ENCODE assay signal across 1 cellular context in the genomic region with DNA sequence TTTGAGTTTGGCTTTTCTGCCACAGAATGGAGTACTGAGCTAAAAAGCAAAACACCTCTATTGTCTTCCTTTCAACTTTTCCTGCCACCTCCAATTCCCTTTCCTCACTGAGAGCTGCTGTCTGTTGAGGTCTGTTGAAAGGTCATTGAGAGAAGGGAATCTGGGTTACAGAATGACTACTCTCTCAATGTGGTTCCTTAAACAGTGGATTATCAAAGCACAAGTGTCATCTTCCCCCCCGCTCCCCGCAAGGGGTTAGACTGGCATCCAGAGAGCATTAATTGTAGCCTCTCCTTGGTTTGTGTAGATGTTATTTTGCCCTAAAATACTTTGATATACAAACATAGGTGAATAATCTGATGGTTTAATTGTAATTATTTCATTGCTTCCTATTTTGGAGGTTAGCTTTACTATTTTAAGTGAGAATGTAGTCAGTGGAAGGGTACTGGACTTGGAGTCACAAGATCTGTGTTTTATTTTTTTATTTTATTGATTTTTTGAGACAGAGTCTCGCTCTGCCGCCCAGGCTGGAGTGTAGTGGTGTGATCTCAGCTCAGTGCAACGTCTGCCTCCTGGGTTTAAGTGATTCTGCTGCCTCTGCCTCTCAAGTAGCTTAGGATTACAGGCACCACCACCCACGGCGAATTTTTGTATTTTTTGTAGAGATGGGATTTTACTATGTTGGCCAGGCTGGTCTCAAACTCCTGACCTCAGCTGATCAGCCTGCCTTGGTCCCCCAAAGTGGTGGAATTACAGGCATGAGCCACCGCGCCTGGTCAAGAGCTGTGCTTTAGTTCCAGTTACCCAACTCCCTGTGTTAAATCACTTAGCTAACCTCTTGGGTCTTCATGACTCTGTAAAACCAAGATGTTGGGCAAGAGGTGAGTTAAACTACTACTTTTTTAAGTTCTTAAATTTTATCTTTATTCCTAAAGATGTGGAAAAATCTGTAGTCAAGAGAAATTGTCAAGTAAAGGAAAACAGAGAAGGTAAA.
TF ChIP-seq lines count a peak whose summit lies in the region.

No MANE protein-coding gene starts in this region.

TF ChIP-seq in HEK293, 187 proteins besides CTCF, POLR2A, EP300 and RAD21 (continued from another document and continues in another):
- TF ChIP-seq ZNF776 (tag by site-specific recombination; IDR thresholded peaks at IDR 0.05; ENCODE audit: borderline replicate concordance) (no peak), SP3 (tag by site-specific recombination; IDR thresholded peaks at IDR 0.05) (no peak), ZNF157 (tag by site-specific recombination; IDR thresholded peaks at IDR 0.05) (no peak), GLI2 (tag by site-specific recombination; IDR thresholded peaks at IDR 0.05; ENCODE audit: borderline replicate concordance, low read depth) (no peak), ZNF416 (tag by site-specific recombination; IDR thresholded peaks at IDR 0.05) (no peak), ZNF146 (tag by site-specific recombination; IDR thresholded peaks at IDR 0.05) (no peak), ZNF791 (tag by site-specific recombination; IDR thresholded peaks at IDR 0.05) (no peak), ZSCAN30 (tag by site-specific recombination; IDR thresholded peaks at IDR 0.05) (no peak), ZSCAN16 (tag by site-specific recombination; IDR thresholded peaks at IDR 0.05) (no peak), ZNF785 (tag by site-specific recombination; IDR thresholded peaks at IDR 0.05) (no peak), PRDM1 (tag by site-specific recombination; IDR thresholded peaks at IDR 0.05) (peak; percentile 71), TSHZ1 (tag by site-specific recombination; IDR thresholded peaks at IDR 0.05; ENCODE audit: borderline replicate concordance) (no peak), ZNF48 (tag by site-specific recombination; IDR thresholded peaks at IDR 0.05) (no peak), ZBTB17 (tag by site-specific recombination; IDR thresholded peaks at IDR 0.05) (peak; percentile 45), ZNF600 (tag by site-specific recombination; IDR thresholded peaks at IDR 0.05) (peak; percentile 84), ZNF19 (tag by site-specific recombination; IDR thresholded peaks at IDR 0.05; ENCODE audit: low read depth) (no peak), ZNF350 (tag by site-specific recombination; IDR thresholded peaks at IDR 0.05) (no peak), ZNF670 (tag by site-specific recombination; IDR thresholded peaks at IDR 0.05; ENCODE audit: low read depth) (no peak), ZNF398 (tag by site-specific recombination; IDR thresholded peaks at IDR 0.05) (no peak; the same call in 1 of the 2 replicates), ZBTB21 (tag by site-specific recombination; IDR thresholded peaks at IDR 0.05) (no peak), ZNF548 (tag by site-specific recombination; IDR thresholded peaks at IDR 0.05) (no peak), ZNF585B (tag by site-specific recombination; IDR thresholded peaks at IDR 0.05) (no peak), ZNF302 (tag by site-specific recombination; IDR thresholded peaks at IDR 0.05; ENCODE audit: low read depth) (no peak), ATF2 (tag by site-specific recombination; IDR thresholded peaks at IDR 0.05; ENCODE audit: low read depth) (no peak), GLIS1 (tag by site-specific recombination; IDR thresholded peaks at IDR 0.05) (peak; percentile 56), ZNF555 (tag by site-specific recombination; conservative IDR thresholded peaks at IDR 0.05) (no peak), ZSCAN23 (tag by site-specific recombination; IDR thresholded peaks at IDR 0.05) (no peak), ZIC2 (tag by site-specific recombination; IDR thresholded peaks at IDR 0.05) (no peak), ZNF654 (tag by site-specific recombination; IDR thresholded peaks at IDR 0.05; ENCODE audit: low read depth) (no peak), ZNF629 (tag by site-specific recombination; IDR thresholded peaks at IDR 0.05) (no peak), ZBTB44 (tag by site-specific recombination; IDR thresholded peaks at IDR 0.05) (no peak), RBAK (tag by site-specific recombination; IDR thresholded peaks at IDR 0.05) (no peak)
- TF ChIP-seq, protein P1, sequence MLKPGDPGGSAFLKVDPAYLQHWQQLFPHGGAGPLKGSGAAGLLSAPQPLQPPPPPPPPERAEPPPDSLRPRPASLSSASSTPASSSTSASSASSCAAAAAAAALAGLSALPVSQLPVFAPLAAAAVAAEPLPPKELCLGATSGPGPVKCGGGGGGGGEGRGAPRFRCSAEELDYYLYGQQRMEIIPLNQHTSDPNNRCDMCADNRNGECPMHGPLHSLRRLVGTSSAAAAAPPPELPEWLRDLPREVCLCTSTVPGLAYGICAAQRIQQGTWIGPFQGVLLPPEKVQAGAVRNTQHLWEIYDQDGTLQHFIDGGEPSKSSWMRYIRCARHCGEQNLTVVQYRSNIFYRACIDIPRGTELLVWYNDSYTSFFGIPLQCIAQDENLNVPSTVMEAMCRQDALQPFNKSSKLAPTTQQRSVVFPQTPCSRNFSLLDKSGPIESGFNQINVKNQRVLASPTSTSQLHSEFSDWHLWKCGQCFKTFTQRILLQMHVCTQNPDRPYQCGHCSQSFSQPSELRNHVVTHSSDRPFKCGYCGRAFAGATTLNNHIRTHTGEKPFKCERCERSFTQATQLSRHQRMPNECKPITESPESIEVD (tag by site-specific recombination; IDR thresholded peaks at IDR 0.05), result 0 out of 2 replicates have a peak, but pooled peaks have one; percentile 9
- TF ChIP-seq, protein P2, sequence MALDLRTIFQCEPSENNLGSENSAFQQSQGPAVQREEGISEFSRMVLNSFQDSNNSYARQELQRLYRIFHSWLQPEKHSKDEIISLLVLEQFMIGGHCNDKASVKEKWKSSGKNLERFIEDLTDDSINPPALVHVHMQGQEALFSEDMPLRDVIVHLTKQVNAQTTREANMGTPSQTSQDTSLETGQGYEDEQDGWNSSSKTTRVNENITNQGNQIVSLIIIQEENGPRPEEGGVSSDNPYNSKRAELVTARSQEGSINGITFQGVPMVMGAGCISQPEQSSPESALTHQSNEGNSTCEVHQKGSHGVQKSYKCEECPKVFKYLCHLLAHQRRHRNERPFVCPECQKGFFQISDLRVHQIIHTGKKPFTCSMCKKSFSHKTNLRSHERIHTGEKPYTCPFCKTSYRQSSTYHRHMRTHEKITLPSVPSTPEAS (tag by site-specific recombination; IDR thresholded peaks at IDR 0.05), result no peak
- TF ChIP-seq, protein P3, sequence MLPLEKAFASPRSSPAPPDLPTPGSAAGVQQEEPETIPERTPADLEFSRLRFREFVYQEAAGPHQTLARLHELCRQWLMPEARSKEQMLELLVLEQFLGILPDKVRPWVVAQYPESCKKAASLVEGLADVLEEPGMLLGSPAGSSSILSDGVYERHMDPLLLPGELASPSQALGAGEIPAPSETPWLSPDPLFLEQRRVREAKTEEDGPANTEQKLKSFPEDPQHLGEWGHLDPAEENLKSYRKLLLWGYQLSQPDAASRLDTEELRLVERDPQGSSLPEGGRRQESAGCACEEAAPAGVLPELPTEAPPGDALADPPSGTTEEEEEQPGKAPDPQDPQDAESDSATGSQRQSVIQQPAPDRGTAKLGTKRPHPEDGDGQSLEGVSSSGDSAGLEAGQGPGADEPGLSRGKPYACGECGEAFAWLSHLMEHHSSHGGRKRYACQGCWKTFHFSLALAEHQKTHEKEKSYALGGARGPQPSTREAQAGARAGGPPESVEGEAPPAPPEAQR (tag by site-specific recombination; IDR thresholded peaks at IDR 0.05), result no peak
- TF ChIP-seq, protein P4, sequence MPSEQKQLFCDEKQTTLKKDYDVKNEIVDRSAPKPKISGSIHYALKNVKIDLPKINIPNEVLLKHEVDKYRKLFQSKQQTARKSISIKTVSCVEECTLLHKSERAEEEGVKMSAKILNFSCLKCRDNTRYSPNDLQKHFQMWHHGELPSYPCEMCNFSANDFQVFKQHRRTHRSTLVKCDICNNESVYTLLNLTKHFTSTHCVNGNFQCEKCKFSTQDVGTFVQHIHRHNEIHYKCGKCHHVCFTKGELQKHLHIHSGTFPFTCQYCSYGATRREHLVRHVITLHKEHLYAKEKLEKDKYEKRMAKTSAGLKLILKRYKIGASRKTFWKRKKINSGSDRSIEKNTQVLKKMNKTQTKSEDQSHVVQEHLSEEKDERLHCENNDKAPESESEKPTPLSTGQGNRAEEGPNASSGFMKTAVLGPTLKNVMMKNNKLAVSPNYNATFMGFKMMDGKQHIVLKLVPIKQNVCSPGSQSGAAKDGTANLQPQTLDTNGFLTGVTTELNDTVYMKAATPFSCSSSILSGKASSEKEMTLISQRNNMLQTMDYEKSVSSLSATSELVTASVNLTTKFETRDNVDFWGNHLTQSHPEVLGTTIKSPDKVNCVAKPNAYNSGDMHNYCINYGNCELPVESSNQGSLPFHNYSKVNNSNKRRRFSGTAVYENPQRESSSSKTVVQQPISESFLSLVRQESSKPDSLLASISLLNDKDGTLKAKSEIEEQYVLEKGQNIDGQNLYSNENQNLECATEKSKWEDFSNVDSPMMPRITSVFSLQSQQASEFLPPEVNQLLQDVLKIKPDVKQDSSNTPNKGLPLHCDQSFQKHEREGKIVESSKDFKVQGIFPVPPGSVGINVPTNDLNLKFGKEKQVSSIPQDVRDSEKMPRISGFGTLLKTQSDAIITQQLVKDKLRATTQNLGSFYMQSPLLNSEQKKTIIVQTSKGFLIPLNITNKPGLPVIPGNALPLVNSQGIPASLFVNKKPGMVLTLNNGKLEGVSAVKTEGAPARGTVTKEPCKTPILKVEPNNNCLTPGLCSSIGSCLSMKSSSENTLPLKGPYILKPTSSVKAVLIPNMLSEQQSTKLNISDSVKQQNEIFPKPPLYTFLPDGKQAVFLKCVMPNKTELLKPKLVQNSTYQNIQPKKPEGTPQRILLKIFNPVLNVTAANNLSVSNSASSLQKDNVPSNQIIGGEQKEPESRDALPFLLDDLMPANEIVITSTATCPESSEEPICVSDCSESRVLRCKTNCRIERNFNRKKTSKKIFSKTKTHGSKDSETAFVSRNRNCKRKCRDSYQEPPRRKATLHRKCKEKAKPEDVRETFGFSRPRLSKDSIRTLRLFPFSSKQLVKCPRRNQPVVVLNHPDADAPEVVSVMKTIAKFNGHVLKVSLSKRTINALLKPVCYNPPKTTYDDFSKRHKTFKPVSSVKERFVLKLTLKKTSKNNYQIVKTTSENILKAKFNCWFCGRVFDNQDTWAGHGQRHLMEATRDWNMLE (tag by site-specific recombination; conservative IDR thresholded peaks at IDR 0.05; ENCODE audit: low read depth), result no peak
- TF ChIP-seq, protein P5, sequence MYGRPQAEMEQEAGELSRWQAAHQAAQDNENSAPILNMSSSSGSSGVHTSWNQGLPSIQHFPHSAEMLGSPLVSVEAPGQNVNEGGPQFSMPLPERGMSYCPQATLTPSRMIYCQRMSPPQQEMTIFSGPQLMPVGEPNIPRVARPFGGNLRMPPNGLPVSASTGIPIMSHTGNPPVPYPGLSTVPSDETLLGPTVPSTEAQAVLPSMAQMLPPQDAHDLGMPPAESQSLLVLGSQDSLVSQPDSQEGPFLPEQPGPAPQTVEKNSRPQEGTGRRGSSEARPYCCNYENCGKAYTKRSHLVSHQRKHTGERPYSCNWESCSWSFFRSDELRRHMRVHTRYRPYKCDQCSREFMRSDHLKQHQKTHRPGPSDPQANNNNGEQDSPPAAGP (tag by site-specific recombination; IDR thresholded peaks at IDR 0.05), result no peak
